13 cellular contexts compared by ENCODE assay signal in genomic region chr16:70391881-70392481, GRCh38. TPM values are rescaled to one million over a fixed set of nuclear protein-coding genes. Genes with fewer than 3 reads are reported as not detected.
DNase-seq lines count a peak whose midpoint lies in the region; ATAC-seq and TF ChIP-seq lines count a peak whose summit lies in the region.
"Had no signal": no experiment of that assay in that cellular context is flagged by ENCODE, and none has a peak within 500 bp of the region (broad histone marks: within the 10 kb centered on the region; RNA-seq: fewer than 3 reads in every experiment).

No MANE protein-coding gene starts in this region.

- H3K4me3 ChIP-seq in breast epithelium (no peak overlapping the region), uterus (no peak overlapping the region)
- H3K4me3 ChIP-seq: upper lobe of left lung had no signal

- H3K9me3 ChIP-seq in breast epithelium = no peaks in the 10 kb centered on the region
- no peaks in the 10 kb centered on the region for H3K9me3 ChIP-seq in uterus
- H3K9me3 ChIP-seq: upper lobe of left lung had no signal

- TF ChIP-seq CTCF in MCF 10A (IDR thresholded peaks at IDR 0.05; ENCODE audit: unreplicated experiment) (no peak), breast epithelium (IDR thresholded peaks at IDR 0.05) (no peak), uterus (IDR thresholded peaks at IDR 0.05) (peak in 1 of 4 experiments; percentile 4)

- H3K36me3 ChIP-seq in breast epithelium (no peaks in the 10 kb centered on the region), uterus (no peaks in the 10 kb centered on the region)

- POLR2A ChIA-PET in MCF 10A (lab: Yijun Ruan, JAX) = interaction anchor here (1.2 to 5.4 kb wide), 6 partner anchors 11 to 63 kb away, joined by 3 to 55 read pairs (median 7); partner anchors contain the start of gene FCSK

- no peak for ATAC-seq in GM21717 (IDR thresholded peaks at IDR 0.05; ENCODE audit: unreplicated experiment)
- ATAC-seq: activated naive CD4-positive, alpha-beta T cell treated with anti-CD3 and anti-CD28 coated beads, Interleukin-2, amount 50 U/mL, for 72 hours; naive thymus-derived CD8-positive, alpha-beta T cell had no signal

- intact Hi-C loops in MCF 10A (cut with micrococcal nuclease) = no loop called here
- intact Hi-C loops in breast epithelium (cut with DNase I; ENCODE audit: low total_unique reads) = no loop called here
- intact Hi-C loops in head of caudate nucleus (cut with DNase I) = loop anchor here (10.0 kb wide), 1 partner anchor 263 kb away; no protein-coding TSS in a partner anchor
- intact Hi-C loops in uterus (cut with DNase I; ENCODE audit: low total_unique reads) = no loop called here

- CTCF ChIA-PET in MCF 10A (lab: Yijun Ruan, JAX) = interaction anchor here (0.6 to 1.2 kb wide), 3 partner anchors 12 to 93 kb away, joined by 5 to 10 read pairs (median 5); no protein-coding TSS in a partner anchor

- H3K4me1 ChIP-seq in breast epithelium (no peaks in the 10 kb centered on the region), uterus (no peaks in the 10 kb centered on the region)

- H3K27ac ChIP-seq in breast epithelium (no peak overlapping the region), angular gyrus (ENCODE audit: low read depth, low read length) (peak overlapping the region; percentile 63), uterus (no peak overlapping the region)

- H3K27me3 Mint-ChIP-seq in MCF 10A (ENCODE audit: insufficient read depth, unreplicated experiment) = no peaks in the 10 kb centered on the region
- H3K27me3 Mint-ChIP-seq: naive thymus-derived CD8-positive, alpha-beta T cell had no signal

- DNase-seq in MCF 10A (ENCODE audit: unreplicated experiment) = peak; percentile 78
- DNase-seq in breast epithelium (ENCODE audit: low spot score in 2 of 2) = no peak
- peak in 25 of 42 donors; percentile 21 to 67 (median 46) for DNase-seq in head of caudate nucleus
- peak; percentile 55 to 67 for DNase-seq in uterus
- DNase-seq in HuH-7 (ENCODE audit: low spot score) = no peak
- no peak for DNase-seq in DMS153 (lab: John Stamatoyannopoulos, UW)
- DNase-seq: activated CD4-positive, CD25-positive, alpha-beta regulatory T cell; NCI-H1105; upper lobe of left lung had no signal

- peaks cover 4% of the 10 kb centered on the region for H3K36me3 Mint-ChIP-seq in MCF 10A (ENCODE audit: insufficient read depth, unreplicated experiment)

- no peak overlapping the region for H3K4me3 Mint-ChIP-seq in MCF 10A (ENCODE audit: unreplicated experiment)
- H3K4me3 Mint-ChIP-seq: naive thymus-derived CD8-positive, alpha-beta T cell had no signal

- TF ChIP-seq POLR2A in breast epithelium (IDR thresholded peaks at IDR 0.05) (no peak), uterus (IDR thresholded peaks at IDR 0.05) (no peak)

- no peak overlapping the region for H3K27ac Mint-ChIP-seq in MCF 10A (ENCODE audit: low read depth, unreplicated experiment)

- no peaks in the 10 kb centered on the region for H3K9me3 Mint-ChIP-seq in MCF 10A (ENCODE audit: unreplicated experiment)
- H3K9me3 Mint-ChIP-seq: activated naive CD4-positive, alpha-beta T cell treated with anti-CD3 and anti-CD28 coated beads, Interleukin-2, amount 50 U/mL, for 72 hours; naive thymus-derived CD8-positive, alpha-beta T cell had no signal

- no peaks in the 10 kb centered on the region for H3K27me3 ChIP-seq in breast epithelium
- H3K27me3 ChIP-seq in uterus = no peaks in the 10 kb centered on the region
- H3K27me3 ChIP-seq: upper lobe of left lung had no signal

- H3K4me1 Mint-ChIP-seq in MCF 10A (ENCODE audit: insufficient read depth, unreplicated experiment) = peaks cover 14% of the 10 kb centered on the region

- BruUV-seq in MCF 10A (replicated peaks; lab: Mats Ljungman, UMichigan) = no TSS peak

RNA-seq across cellular contexts. Expression of gene DDX19A, which starts 45.3 kb away (rescaled TPM):
- total RNA-seq in MCF 10A (2022) (34.7 and 36.5 TPM in 2 replicates), breast epithelium (10 to 100 TPM; 42.6 to 45.5 (median 45.2) TPM), uterus (100 to 1,000 TPM in 1 of 4 donors, 10 to 100 TPM in 3; 12.1 to 126 (median 41.9) TPM)

RNA-seq across cellular contexts. Expression of gene ST3GAL2, which starts 46.9 kb away (rescaled TPM):
- total RNA-seq in MCF 10A (2022) = 7.7 and 10.3 TPM in 2 replicates
- 10 to 100 TPM in 2 of 3 donors, 1 to 10 TPM in 1; 7.8 to 13.4 (median 11.5) TPM for total RNA-seq in breast epithelium
- total RNA-seq in uterus = 10 to 100 TPM in 2 of 4 donors, 1 to 10 TPM in 2; 6.2 to 57.9 (median 27.5) TPM

Comparison
In these comparisons a context has a peak if more than half of its experiments do, and no peak if none do; other contexts are left out.
1. DNase-seq: peak in MCF 10A (single experiment), head of caudate nucleus (25 of 42) and uterus (2 of 2); none in breast epithelium (0 of 2), HuH-7 (single experiment) and DMS153 (single experiment).